ENCODE assay signal across 8 cellular contexts in genomic region chr1:214552174-214552608, GRCh38. TPM values are rescaled to one million over a fixed set of nuclear protein-coding genes. Genes with fewer than 3 reads are reported as not detected.
DNase-seq lines count a peak whose midpoint lies in the region; ATAC-seq lines count a peak whose summit lies in the region.

No MANE protein-coding gene starts in this region.

- H3K4me1 Mint-ChIP-seq in activated naive CD4-positive, alpha-beta T cell treated with anti-CD3 and anti-CD28 coated beads, Interleukin-2, amount 10 ng/mL, durations not matched to agents 7 days and 5 days = peaks cover 13% of the 10 kb centered on the region

- peaks cover 9% of the 10 kb centered on the region for H3K4me1 ChIP-seq in SJCRH30

- no peaks in the 10 kb centered on the region for H3K9me3 Mint-ChIP-seq in activated naive CD4-positive, alpha-beta T cell treated with anti-CD3 and anti-CD28 coated beads, Interleukin-2, amount 10 ng/mL, durations not matched to agents 7 days and 5 days

- H3K36me3 Mint-ChIP-seq in activated naive CD4-positive, alpha-beta T cell treated with anti-CD3 and anti-CD28 coated beads, Interleukin-2, amount 10 ng/mL, durations not matched to agents 7 days and 5 days = no peaks in the 10 kb centered on the region

- H3K36me3 ChIP-seq in SJCRH30 = no peaks in the 10 kb centered on the region

- H3K27ac Mint-ChIP-seq in activated naive CD4-positive, alpha-beta T cell treated with anti-CD3 and anti-CD28 coated beads, Interleukin-2, amount 10 ng/mL, durations not matched to agents 7 days and 5 days = no peak overlapping the region

- peak overlapping the region; percentile 86 for H3K4me3 ChIP-seq in SJCRH30

- CTCF ChIA-PET in activated naive CD4-positive, alpha-beta T cell treated with anti-CD3 and anti-CD28 coated beads, Interleukin-2, amount 10 ng/mL, durations not matched to agents 7 days and 5 days (lab: Charles Lee) = interaction anchor here (1.6 kb wide), 1 partner anchor 220 kb away, joined by 5 read pairs; no protein-coding TSS in a partner anchor

- H3K27me3 ChIP-seq in SJCRH30 = no peaks in the 10 kb centered on the region

- peaks cover 70% of the 10 kb centered on the region for H3K27me3 Mint-ChIP-seq in activated naive CD4-positive, alpha-beta T cell treated with anti-CD3 and anti-CD28 coated beads, Interleukin-2, amount 10 ng/mL, durations not matched to agents 7 days and 5 days

- peak overlapping the region; percentile 93 for H3K27ac ChIP-seq in SJCRH30

- H3K4me3 Mint-ChIP-seq in activated naive CD4-positive, alpha-beta T cell treated with anti-CD3 and anti-CD28 coated beads, Interleukin-2, amount 10 ng/mL, durations not matched to agents 7 days and 5 days = peak overlapping the region; percentile 62

- H3K9me3 ChIP-seq in SJCRH30 (replicated peaks) = no peaks in the 10 kb centered on the region

- no peak for DNase-seq in activated naive CD4-positive, alpha-beta T cell treated with anti-CD3 and anti-CD28 coated beads, Interleukin-2, amount 10 ng/mL, durations not matched to agents 7 days and 5 days
- DNase-seq in activated naive CD4-positive, alpha-beta T cell (lab: John Stamatoyannopoulos, UW) = no peak
- DNase-seq in SJCRH30 = peak; percentile 78 to 85
- DNase-seq in myocyte (ENCODE audit: low read depth) = peak; percentile 85
- DNase-seq in NCI-H1436 (lab: John Stamatoyannopoulos, UW) = no peak
- no peak for DNase-seq in cerebellum (ENCODE audit: low spot score)
- DNase-seq in NCI-H446 treated with DMSO at 0.1 percent for 48 hours (lab: John Stamatoyannopoulos, UW) = no peak

- ATAC-seq in esophagus mucosa = peak; percentile 84

RNA-seq across cellular contexts. Expression of gene PTPN14, which starts 0.8 kb away (rescaled TPM):
- total RNA-seq in SJCRH30 (2014; rRNA removed; shearing (Covaris generic)) = 22.1 and 24.3 TPM in 2 replicates
- total RNA-seq in esophagus mucosa (25.3 TPM), myocyte (17.8 and 19.0 TPM in 2 replicates), cerebellum (6.0 TPM)
- polyA plus RNA-seq in myocyte (2012) = 26.2 TPM

RNA-seq across cellular contexts. Expression of gene CENPF, which starts 50.8 kb away (rescaled TPM):
- total RNA-seq in SJCRH30 (2014; rRNA removed; shearing (Covaris generic)) = 213 and 231 TPM in 2 replicates
- total RNA-seq in esophagus mucosa = 28.1 TPM
- total RNA-seq in myocyte = 2.8 and 3.7 TPM in 2 replicates
- polyA plus RNA-seq in myocyte (2012) = 0.57 TPM
- total RNA-seq in cerebellum = 28.4 TPM

Comparison
In these comparisons a context has a peak if more than half of its experiments do, and no peak if none do; other contexts are left out.
1. DNase-seq: peak in SJCRH30 (2 of 2) and myocyte (single experiment); none in activated naive CD4-positive, alpha-beta T cell treated with anti-CD3 and anti-CD28 coated beads, Interleukin-2, amount 10 ng/mL, durations not matched to agents 7 days and 5 days (single experiment), activated naive CD4-positive, alpha-beta T cell (0 of 4), NCI-H1436 (single experiment), cerebellum (single experiment) and NCI-H446 treated with DMSO at 0.1 percent for 48 hours (single experiment).